ENCODE assay signal across 23 cellular contexts in the genomic region with DNA sequence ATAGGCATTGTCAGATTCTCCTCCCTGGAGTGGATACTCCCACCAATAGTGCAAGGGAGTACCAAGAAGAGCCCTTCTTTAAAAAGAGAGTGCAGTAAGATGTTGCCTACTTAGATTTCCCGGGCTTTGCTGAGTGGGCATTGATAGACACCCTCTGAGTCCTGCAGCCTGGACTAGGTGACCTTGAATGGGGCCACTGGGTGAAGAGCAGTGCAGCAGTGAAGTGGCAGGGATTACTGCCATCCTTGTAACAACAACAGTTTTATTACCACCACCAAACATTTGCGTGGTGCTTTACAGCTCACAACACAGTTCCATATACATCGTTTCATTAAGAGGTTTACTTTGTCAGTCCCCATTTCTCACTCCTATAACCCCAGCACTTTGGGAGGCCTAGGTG. TPM values are rescaled to one million over a fixed set of nuclear protein-coding genes. Genes with fewer than 3 reads are reported as not detected.
DNase-seq lines count a peak whose midpoint lies in the region; ATAC-seq and TF ChIP-seq lines count a peak whose summit lies in the region.
"Had no signal": no experiment of that assay in that cellular context is flagged by ENCODE, and none has a peak within 500 bp of the region (broad histone marks: within the 10 kb centered on the region; RNA-seq: fewer than 3 reads in every experiment).

No MANE protein-coding gene starts in this region.

- ATAC-seq in right cardiac atrium (peak in 1 of 2 donors; percentile 23), HG02798 (IDR thresholded peaks at IDR 0.05; ENCODE audit: poor library complexity, unreplicated experiment) (no peak)
- ATAC-seq: foreskin keratinocyte had no signal

- H3K27me3 ChIP-seq in brain microvascular endothelial cell (replicated peaks) (no peaks in the 10 kb centered on the region), right cardiac atrium (ENCODE audit: control insufficient read depth, insufficient read depth) (no peaks in the 10 kb centered on the region), transverse colon (no peaks in the 10 kb centered on the region)
- H3K27me3 ChIP-seq: BLaER1 treated with 17β-estradiol and CSF1 and Interleukin-3, amounts not matched to agents 10 nM and 100 nM; foreskin keratinocyte; neutrophil; SJCRH30 had no signal

- no peak overlapping the region for H3K4me3 ChIP-seq in brain microvascular endothelial cell (ENCODE audit: low read depth, low read length)
- no peak overlapping the region for H3K4me3 ChIP-seq in right cardiac atrium (ENCODE audit: low read length)
- no peak overlapping the region for H3K4me3 ChIP-seq in transverse colon
- H3K4me3 ChIP-seq: BLaER1 treated with 17β-estradiol and CSF1 and Interleukin-3, amounts not matched to agents 10 nM and 100 nM; HAP-1; SJCRH30 had no signal

- TF ChIP-seq CTCF in brain microvascular endothelial cell (IDR thresholded peaks at IDR 0.05; ENCODE audit: low read depth, low read length, missing control alignments) (no peak), transverse colon (IDR thresholded peaks at IDR 0.05) (no peak)

- H3K27ac ChIP-seq in brain microvascular endothelial cell (peak overlapping the region; percentile 40), right cardiac atrium (ENCODE audit: low read length) (peak overlapping the region; percentile 42), transverse colon (peak overlapping the region; percentile 87 to 90 (median 88))
- H3K27ac ChIP-seq: foreskin keratinocyte, neutrophil had no signal

- H3K9me3 ChIP-seq in right cardiac atrium (ENCODE audit: control insufficient read depth, low read length) (no peaks in the 10 kb centered on the region), transverse colon (no peaks in the 10 kb centered on the region)
- H3K9me3 ChIP-seq: HAP-1, neutrophil had no signal

- WGBS in right cardiac atrium, result 79% methylated on average over 3 of the region's 3 CpGs
- 46 to 69% methylated on average over 2 to 3 of the region's 3 CpGs for WGBS in transverse colon (ENCODE audit: low coverage in 1 of 2), 2 donors

- no peak for TF ChIP-seq POLR2A in transverse colon (IDR thresholded peaks at IDR 0.05)

- H3K4me1 ChIP-seq in right cardiac atrium (ENCODE audit: control insufficient read depth, insufficient read depth, low read length) (peaks cover 14% of the 10 kb centered on the region), transverse colon (peaks cover 28 to 83% (median 52%) of the 10 kb centered on the region in 4 donors)
- H3K4me1 ChIP-seq: HAP-1 had no signal

- peaks cover 61% of the 10 kb centered on the region for H3K36me3 ChIP-seq in brain microvascular endothelial cell (replicated peaks)
- H3K36me3 ChIP-seq in transverse colon, result no peaks in the 10 kb centered on the region
- H3K36me3 ChIP-seq: HAP-1, neutrophil, SJCRH30 had no signal

- in situ Hi-C loops in brain microvascular endothelial cell (cut with HindIII; ENCODE audit: low pct_ligation_motif_present, low sequenced_read_pairs), result no loop called here
- in situ Hi-C loops in transverse colon (cut with MboI; ENCODE audit: low pct_ligation_motif_present in 1 of 4, low pct_unique_long_range_greater_than_20kb in 1 of 4, low sequenced_read_pairs in 3 of 4), result no loop called here

- no peaks in the 10 kb centered on the region for H3K27me3 Mint-ChIP-seq in activated CD4-positive, alpha-beta T cell treated with anti-CD3 and anti-CD28 coated beads, Interleukin-2, amount 10 ng/mL, durations not matched to agents 24 days and 14 days

- intact Hi-C loops in activated CD4-positive, alpha-beta T cell treated with anti-CD3 and anti-CD28 coated beads, Interleukin-2, amount 10 ng/mL, durations not matched to agents 24 days and 14 days (cut with micrococcal nuclease), result no loop called here
- intact Hi-C loops in right cardiac atrium (cut with DNase I) (loop anchor here (5.0 to 10.0 kb wide), 3 partner anchors 55 to 73 kb away; no protein-coding TSS in a partner anchor), transverse colon (cut with DNase I; ENCODE audit: low total_unique reads) (loop anchor here (10.0 kb wide), 1 partner anchor 55 kb away; a partner anchor contains a TSS)

- peaks cover 60% of the 10 kb centered on the region for H3K4me1 Mint-ChIP-seq in activated CD4-positive, alpha-beta T cell treated with anti-CD3 and anti-CD28 coated beads, Interleukin-2, amount 10 ng/mL, durations not matched to agents 24 days and 14 days

- no peak overlapping the region for H3K4me3 Mint-ChIP-seq in activated CD4-positive, alpha-beta T cell treated with anti-CD3 and anti-CD28 coated beads, Interleukin-2, amount 10 ng/mL, durations not matched to agents 24 days and 14 days

- peaks cover 2% of the 10 kb centered on the region for H3K9me3 Mint-ChIP-seq in activated CD4-positive, alpha-beta T cell treated with anti-CD3 and anti-CD28 coated beads, Interleukin-2, amount 10 ng/mL, durations not matched to agents 24 days and 14 days

- H3K27ac Mint-ChIP-seq in activated CD4-positive, alpha-beta T cell treated with anti-CD3 and anti-CD28 coated beads, Interleukin-2, amount 10 ng/mL, durations not matched to agents 24 days and 14 days, result peak overlapping the region; percentile 65

- peaks cover 58% of the 10 kb centered on the region for H3K36me3 Mint-ChIP-seq in activated CD4-positive, alpha-beta T cell treated with anti-CD3 and anti-CD28 coated beads, Interleukin-2, amount 10 ng/mL, durations not matched to agents 24 days and 14 days (ENCODE audit: low read depth)

- TF ChIP-seq EP300 in transverse colon (IDR thresholded peaks at IDR 0.05; ENCODE audit: low read depth), result no peak

- no peak for DNase-seq in activated CD4-positive, alpha-beta T cell treated with anti-CD3 and anti-CD28 coated beads, Interleukin-2, amount 10 ng/mL, durations not matched to agents 24 days and 14 days
- no peak for DNase-seq in activated CD4-positive, alpha-beta T cell treated with anti-CD3 and anti-CD28 coated beads, Interleukin-2, amount 50 U/mL, for 4 hours
- no peak for DNase-seq in brain microvascular endothelial cell
- no peak for DNase-seq in right cardiac atrium
- DNase-seq in transverse colon, result no peak
- no peak for DNase-seq in COR-L47 (lab: John Stamatoyannopoulos, UW)
- DNase-seq in NCI-H446 (lab: John Stamatoyannopoulos, UW), result no peak
- DNase-seq: activated CD4-positive, CD25-positive, alpha-beta regulatory T cell treated with anti-CD3 and anti-CD28 coated beads, Interleukin-2, amount 50 U/mL, for 72 hours; anterior cingulate cortex; foreskin keratinocyte; GF-D8; kidney glomerular epithelial cell; midbrain; NCI-H1048; NCI-H2081; NCI-H524; SJCRH30; stimulated activated CD4-positive, alpha-beta T cell treated with anti-CD3 and anti-CD28 coated beads, Interleukin-1b, Interleukin-23, amount 100 ng/mL, for 48 hours; T1000 had no signal

RNA-seq across cellular contexts. Expression of a gene that starts 59.4 kb away (rescaled TPM):
- total RNA-seq in activated CD4-positive, alpha-beta T cell treated with anti-CD3 and anti-CD28 coated beads, Interleukin-2, amount 10 ng/mL, durations not matched to agents 24 days and 14 days, result 501 and 510 TPM in 2 replicates
- total RNA-seq in right cardiac atrium, result 100 to 1,000 TPM in 1 of 4 donors, 10 to 100 TPM in 3; 92.1 to 115 (median 95.1) TPM
- 62.9 TPM for polyA plus RNA-seq in right cardiac atrium
- total RNA-seq in transverse colon, result 100 to 1,000 TPM; 309 to 483 (median 316) TPM
